8 cellular contexts compared by ENCODE assay signal in genomic region chr2:15577071-15577706, GRCh38. TPM values are rescaled to one million over a fixed set of nuclear protein-coding genes. Genes with fewer than 3 reads are reported as not detected.
DNase-seq lines count a peak whose midpoint lies in the region; ATAC-seq, FAIRE-seq and TF ChIP-seq lines count a peak whose summit lies in the region.

No MANE protein-coding gene starts in this region.

- H3K79me2 ChIP-seq in HepG2 (ENCODE audit: insufficient read depth, low read length): no peaks in the 10 kb centered on the region

- intact Hi-C loops in HepG2 (cut with micrococcal nuclease; ENCODE audit: unreplicated experiment): loop anchor here (1.0 to 10.0 kb wide), 3 partner anchors 146 to 522 kb away; no protein-coding TSS in a partner anchor

- POLR2A ChIA-PET in HepG2 (lab: Yijun Ruan, JAX): interaction anchor here (1.0 kb wide), 2 partner anchors 14 to 16 kb away, joined by 3 to 7 read pairs; partner anchors contain the start of gene NBAS

- H3K4me1 ChIP-seq in HepG2 (ENCODE audit: insufficient read depth, low read length): peaks cover 68% of the 10 kb centered on the region

- peak; percentile 95 for TF ChIP-seq CTCF in HepG2 (CRISPR knock-in tag; IDR thresholded peaks at IDR 0.05)

- no peak overlapping the region for H3K9ac ChIP-seq in HepG2 (ENCODE audit: insufficient read depth, low read depth, low read length)

- CTCF ChIA-PET in HepG2 (lab: Yijun Ruan, JAX; ENCODE audit: low intra/inter-chr PET ratio, low total read pairs): interaction anchor here (1.1 to 1.4 kb wide), 2 partner anchors 31 to 146 kb away, joined by 3 to 7 read pairs; no protein-coding TSS in a partner anchor

- H3K4me3 ChIP-seq in HepG2 (replicated peaks in 1 of 3; ENCODE audit: insufficient read depth in 1 of 3, low read depth in 2 of 3, low read length in 3 of 3): no peak overlapping the region

- peak; percentile 94 for FAIRE-seq in HepG2 (lab: Jason Lieb, UNC)

- in situ Hi-C loops in HepG2 (cut with HindIII; ENCODE audit: extremely low pct_ligation_motif_present, low pct_unique_long_range_greater_than_20kb): loop anchor here (25.0 kb wide), 3 partner anchors 565 to 940 kb away; partner anchors contain the start of gene LRATD1

- H3K4me2 ChIP-seq in HepG2 (ENCODE audit: low read depth, low read length): no peak overlapping the region

- no peaks in the 10 kb centered on the region for H3K9me3 ChIP-seq in HepG2 (ENCODE audit: low read length)

- H3K36me3 ChIP-seq in HepG2 (replicated peaks in 1 of 2; ENCODE audit: control insufficient read depth in 1 of 2, insufficient read depth in 2 of 2, low read length in 2 of 2): no peaks in the 10 kb centered on the region

- H3K27ac ChIP-seq in HepG2 (ENCODE audit: extremely low read length, insufficient read depth, low read length): no peak overlapping the region

- DNase-seq in CD1c-positive myeloid dendritic cell (ENCODE audit: extremely low spot score): peak; percentile 82
- peak; percentile 46 to 77 for DNase-seq in NCI-H446 (lab: John Stamatoyannopoulos, UW)
- peak; percentile 35 for DNase-seq in cerebellum (ENCODE audit: low spot score)
- DNase-seq in HepG2 (ENCODE audit: low spot score): peak; percentile 85
- peak; percentile 84 for DNase-seq in stimulated activated CD8-positive, alpha-beta memory T cell treated with anti-CD3 and anti-CD28 coated beads, Interleukin-12 subunit alpha, Interleukin-12 subunit beta, amount 100 ng/mL, for 1 hour (ENCODE audit: low read depth)

- no peaks in the 10 kb centered on the region for H4K20me1 ChIP-seq in HepG2 (ENCODE audit: insufficient read depth, low read length)

- TF ChIP-seq POLR2A in HepG2 (IDR thresholded peaks at IDR 0.05; ENCODE audit: insufficient read depth in 1 of 2, low read depth in 2 of 2, low read length in 2 of 2): no peak

- TF ChIP-seq RAD21 in HepG2 (CRISPR knock-in tag; IDR thresholded peaks at IDR 0.05): peak; percentile 77

- H2AFZ ChIP-seq in HepG2 (ENCODE audit: low read length): no peak overlapping the region

- H3K27me3 ChIP-seq in HepG2 (ENCODE audit: control insufficient read depth in 1 of 2, insufficient read depth in 2 of 2, low read length in 2 of 2): no peaks in the 10 kb centered on the region

- WGBS in HepG2 (ENCODE audit: low lambda C conversion rate): under 1% methylated on average over 6 of the region's 6 CpGs

- ATAC-seq in GM19328 (IDR thresholded peaks at IDR 0.05; ENCODE audit: unreplicated experiment) (peak; percentile 88), HG03354 (IDR thresholded peaks at IDR 0.05; ENCODE audit: poor library complexity, severe bottlenecking, unreplicated experiment) (peak; percentile 90), HepG2 (peak; percentile 92)
- peak; percentile 92 for ATAC-seq in activated CD4-positive, CD25-positive, alpha-beta regulatory T cell treated with anti-CD3 and anti-CD28 coated beads, Interleukin-2, amount 50 U/mL, for 24 hours

- BruUV-seq in HepG2 (replicated peaks; lab: Mats Ljungman, UMichigan): no TSS peak

- TF ChIP-seq EP300 in HepG2 (IDR thresholded peaks at IDR 0.05; ENCODE audit: low read depth in 2 of 2, low read length in 2 of 2) (no peak), HepG2 (CRISPR knock-in tag; IDR thresholded peaks at IDR 0.05; ENCODE audit: borderline replicate concordance) (no peak)

TF ChIP-seq in HepG2, 621 proteins besides CTCF, POLR2A, EP300 and RAD21 (continues in another document):
- no peak for TF ChIP-seq MTF1 (CRISPR knock-in tag; IDR thresholded peaks at IDR 0.05)
- TF ChIP-seq STAG1 (CRISPR knock-in tag; IDR thresholded peaks at IDR 0.05): peak; percentile 93
- TF ChIP-seq ZNF567 (CRISPR knock-in tag; IDR thresholded peaks at IDR 0.05; ENCODE audit: borderline replicate concordance): 0 out of 2 replicates have a peak, but pooled peaks have one; percentile 64
- TF ChIP-seq THAP11 (CRISPR knock-in tag; IDR thresholded peaks at IDR 0.05): peak; percentile 37; the same call in 1 of the 2 replicates
- no peak for TF ChIP-seq ARID3A (IDR thresholded peaks at IDR 0.05; ENCODE audit: low read depth, low read length)
- peak; percentile 29; the same call in 1 of the 2 replicates for TF ChIP-seq TBX2 (CRISPR knock-in tag; IDR thresholded peaks at IDR 0.05; ENCODE audit: borderline replicate concordance)
- TF ChIP-seq, protein P1, sequence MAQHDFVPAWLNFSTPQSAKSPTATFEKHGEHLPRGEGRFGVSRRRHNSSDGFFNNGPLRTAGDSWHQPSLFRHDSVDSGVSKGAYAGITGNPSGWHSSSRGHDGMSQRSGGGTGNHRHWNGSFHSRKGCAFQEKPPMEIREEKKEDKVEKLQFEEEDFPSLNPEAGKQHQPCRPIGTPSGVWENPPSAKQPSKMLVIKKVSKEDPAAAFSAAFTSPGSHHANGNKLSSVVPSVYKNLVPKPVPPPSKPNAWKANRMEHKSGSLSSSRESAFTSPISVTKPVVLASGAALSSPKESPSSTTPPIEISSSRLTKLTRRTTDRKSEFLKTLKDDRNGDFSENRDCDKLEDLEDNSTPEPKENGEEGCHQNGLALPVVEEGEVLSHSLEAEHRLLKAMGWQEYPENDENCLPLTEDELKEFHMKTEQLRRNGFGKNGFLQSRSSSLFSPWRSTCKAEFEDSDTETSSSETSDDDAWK (CRISPR knock-in tag; IDR thresholded peaks at IDR 0.05): no peak
- TF ChIP-seq ZFX (CRISPR knock-in tag; IDR thresholded peaks at IDR 0.05; ENCODE audit: low read depth): peak; percentile 51; the same call in 1 of the 2 replicates

RNA-seq across cellular contexts. Expression of gene DDX1, which starts 14.5 kb away (rescaled TPM):
- total RNA-seq in cerebellum (82.9 TPM), HepG2 (2016; rRNA removed; fragmentation: Illumina TruSeq; extraction: Trizol) (130 and 254 TPM in 2 replicates)
- 20.7 and 26.0 TPM in 2 replicates for total RNA-seq in HepG2 (2016; cell fraction: cytosol; rRNA removed; fragmentation: Illumina TruSeq; extraction: Trizol; ENCODE audit: low read depth)
- total RNA-seq in HepG2 (2016; cell fraction: insoluble cytoplasmic fraction; rRNA removed; fragmentation: Illumina TruSeq; extraction: Trizol): 128 and 254 TPM in 2 replicates
- 42.3 and 49.4 TPM in 2 replicates for total RNA-seq in HepG2 (2016; cell fraction: membrane; rRNA removed; fragmentation: Illumina TruSeq; extraction: Trizol)
- 114 and 115 TPM in 2 replicates for total RNA-seq in HepG2 (2016; cell fraction: nucleus; rRNA removed; fragmentation: Illumina TruSeq; extraction: Trizol)
- polyA plus RNA-seq in HepG2 (2011; rRNA removed): 60.9 and 81.6 TPM in 2 replicates
- polyA plus RNA-seq in HepG2 (2011; cell fraction: cytosol; rRNA removed): 36.8 and 56.4 TPM in 2 replicates
- 33.2 and 43.2 TPM in 2 replicates for polyA plus RNA-seq in HepG2 (2011; cell fraction: nucleus; rRNA removed)
- 87.2 and 121 TPM in 2 replicates for polyA plus RNA-seq in HepG2 (2012)
- 17.5 and 20.7 TPM in 2 replicates for polyA plus RNA-seq in HepG2 (2016; cell fraction: cytosol; fragmentation: Illumina TruSeq; extraction: Trizol; ENCODE audit: low read depth)
- 266 and 281 TPM in 2 replicates for polyA plus RNA-seq in HepG2 (2016; cell fraction: insoluble cytoplasmic fraction; fragmentation: Illumina TruSeq; extraction: Trizol; ENCODE audit: low read depth)
- 28.6 and 36.5 TPM in 2 replicates for polyA plus RNA-seq in HepG2 (2016; cell fraction: membrane; fragmentation: Illumina TruSeq; extraction: Trizol; ENCODE audit: low read depth)
- 120 and 122 TPM in 2 replicates for polyA plus RNA-seq in HepG2 (2016; cell fraction: nucleus; fragmentation: Illumina TruSeq; extraction: Trizol; ENCODE audit: insufficient read depth, low read depth)
- polyA minus RNA-seq in HepG2 (2011; rRNA and poly(A)+ RNA removed; ENCODE audit: low replicate concordance): 15.7 and 27.0 TPM in 2 replicates
- polyA minus RNA-seq in HepG2 (2011; cell fraction: cytosol; rRNA and poly(A)+ RNA removed): 54.9 and 60.7 TPM in 2 replicates
- polyA minus RNA-seq in HepG2 (2011; cell fraction: nucleus; rRNA and poly(A)+ RNA removed): 109 and 119 TPM in 2 replicates

RNA-seq across cellular contexts. Expression of gene NBAS, which starts 16.1 kb away (rescaled TPM):
- total RNA-seq in cerebellum (87.7 TPM), HepG2 (2016; rRNA removed; fragmentation: Illumina TruSeq; extraction: Trizol) (58.7 and 61.4 TPM in 2 replicates)
- total RNA-seq in HepG2 (2016; cell fraction: cytosol; rRNA removed; fragmentation: Illumina TruSeq; extraction: Trizol; ENCODE audit: low read depth): 52.9 and 59.9 TPM in 2 replicates
- total RNA-seq in HepG2 (2016; cell fraction: insoluble cytoplasmic fraction; rRNA removed; fragmentation: Illumina TruSeq; extraction: Trizol): 56.3 and 56.6 TPM in 2 replicates
- 27.5 and 33.9 TPM in 2 replicates for total RNA-seq in HepG2 (2016; cell fraction: membrane; rRNA removed; fragmentation: Illumina TruSeq; extraction: Trizol)
- 75.6 and 80.4 TPM in 2 replicates for total RNA-seq in HepG2 (2016; cell fraction: nucleus; rRNA removed; fragmentation: Illumina TruSeq; extraction: Trizol)
- polyA plus RNA-seq in HepG2 (2011; rRNA removed): 28.8 and 33.6 TPM in 2 replicates
- polyA plus RNA-seq in HepG2 (2011; cell fraction: cytosol; rRNA removed): 29.5 and 30.7 TPM in 2 replicates
- polyA plus RNA-seq in HepG2 (2011; cell fraction: nucleus; rRNA removed): 23.2 and 23.7 TPM in 2 replicates
- 26.5 and 30.9 TPM in 2 replicates for polyA plus RNA-seq in HepG2 (2012)
- polyA plus RNA-seq in HepG2 (2016; cell fraction: cytosol; fragmentation: Illumina TruSeq; extraction: Trizol; ENCODE audit: low read depth): 14.7 and 16.9 TPM in 2 replicates
- polyA plus RNA-seq in HepG2 (2016; cell fraction: insoluble cytoplasmic fraction; fragmentation: Illumina TruSeq; extraction: Trizol; ENCODE audit: low read depth): 27.5 and 27.7 TPM in 2 replicates
- polyA plus RNA-seq in HepG2 (2016; cell fraction: membrane; fragmentation: Illumina TruSeq; extraction: Trizol; ENCODE audit: low read depth): 5.6 and 6.1 TPM in 2 replicates
- 39.1 and 42.0 TPM in 2 replicates for polyA plus RNA-seq in HepG2 (2016; cell fraction: nucleus; fragmentation: Illumina TruSeq; extraction: Trizol; ENCODE audit: insufficient read depth, low read depth)
- polyA minus RNA-seq in HepG2 (2011; rRNA and poly(A)+ RNA removed; ENCODE audit: low replicate concordance): 55.2 and 126 TPM in 2 replicates
- polyA minus RNA-seq in HepG2 (2011; cell fraction: cytosol; rRNA and poly(A)+ RNA removed): 57.6 and 62.9 TPM in 2 replicates
- polyA minus RNA-seq in HepG2 (2011; cell fraction: nucleus; rRNA and poly(A)+ RNA removed): 102 and 117 TPM in 2 replicates

Comparison
In these comparisons a context has a peak if more than half of its experiments do, and no peak if none do; other contexts are left out.
1. DNase-seq: peak in every context shown above with its lines; median percentile 85 in HepG2; 84 in stimulated activated CD8-positive, alpha-beta memory T cell treated with anti-CD3 and anti-CD28 coated beads, Interleukin-12 subunit alpha, Interleukin-12 subunit beta, amount 100 ng/mL, for 1 hour; 82 in CD1c-positive myeloid dendritic cell; 62 in NCI-H446; 35 in cerebellum.